Comparison of ENCODE assay signal across 12 cellular contexts in the genomic region with DNA sequence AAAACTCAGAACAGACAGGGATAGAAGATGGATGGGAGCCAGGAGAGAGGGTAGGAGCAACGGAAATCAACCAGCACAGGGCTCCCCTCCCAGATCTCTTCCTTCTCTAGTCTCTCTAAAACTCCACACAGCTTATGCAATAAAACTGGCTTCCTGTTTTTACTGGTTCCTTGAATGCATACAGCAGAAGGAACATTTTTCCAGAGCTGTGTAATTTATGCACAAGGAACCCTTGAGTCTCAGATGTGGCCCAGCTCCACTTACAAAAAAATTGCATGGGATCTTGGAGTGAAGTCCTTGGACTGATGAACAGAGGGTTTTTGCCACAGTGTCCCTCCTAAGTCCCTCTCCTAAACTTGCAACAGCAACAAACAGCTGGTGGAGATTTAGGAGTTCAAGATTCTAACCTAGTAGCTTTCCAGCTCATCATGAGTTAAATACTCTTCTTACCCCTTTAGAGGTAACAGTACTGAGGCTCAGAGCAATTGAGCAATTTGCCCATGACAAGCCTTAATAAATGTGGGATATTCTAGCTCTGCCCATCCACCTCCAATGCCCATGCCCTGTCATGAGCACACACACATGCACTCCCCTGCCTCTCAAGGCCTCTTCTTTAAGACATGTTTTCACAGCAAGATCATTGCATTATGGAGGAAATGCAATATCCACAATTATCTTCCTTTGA. TPM values are rescaled to one million over a fixed set of nuclear protein-coding genes. Genes with fewer than 3 reads are reported as not detected.
DNase-seq lines count a peak whose midpoint lies in the region; ATAC-seq and TF ChIP-seq lines count a peak whose summit lies in the region.
"Had no signal": no experiment of that assay in that cellular context is flagged by ENCODE, and none has a peak within 500 bp of the region (broad histone marks: within the 10 kb centered on the region; RNA-seq: fewer than 3 reads in every experiment).

No MANE protein-coding gene starts in this region.

- H3K9ac ChIP-seq in fibroblast of lung (ENCODE audit: insufficient read depth, low read length) (no peak overlapping the region), rectal smooth muscle tissue (ENCODE audit: low read length) (no peak overlapping the region)

- no peak overlapping the region for H2AFZ ChIP-seq in fibroblast of lung (ENCODE audit: low read length)

- H3K4me3 ChIP-seq in fibroblast of lung (replicated peaks in 1 of 4; ENCODE audit: control extremely low read depth in 1 of 4, insufficient read depth in 1 of 4, low read depth in 3 of 4, low read length in 4 of 4) (no peak overlapping the region), rectal smooth muscle tissue (ENCODE audit: low read length) (no peak overlapping the region)
- H3K4me3 ChIP-seq: body of pancreas had no signal

- peak overlapping the region; percentile 51 for H3K27ac ChIP-seq in fibroblast of lung (ENCODE audit: insufficient read depth, low read length)
- peak overlapping the region; percentile 35 for H3K27ac ChIP-seq in rectal smooth muscle tissue (ENCODE audit: low read depth, low read length)
- H3K27ac ChIP-seq: body of pancreas had no signal

- DNase-seq in ELR (ENCODE audit: low read depth) (peak; percentile 25), RPMI7951 (ENCODE audit: low read depth) (peak; percentile 46), fibroblast of lung (ENCODE audit: low read depth in 2 of 2) (peak; percentile 55 to 62), LoVo (ENCODE audit: low spot score) (no peak), T-helper 2 cell (no peak), NCI-H187 (lab: John Stamatoyannopoulos, UW) (no peak)
- DNase-seq: COR-L47, small intestine had no signal

- H3K4me2 ChIP-seq in fibroblast of lung (ENCODE audit: extremely low read depth, insufficient read depth, low read length), result peak overlapping the region; percentile 67

- H3K36me3 ChIP-seq in fibroblast of lung (ENCODE audit: control insufficient read depth, insufficient read depth, low read length) (no peaks in the 10 kb centered on the region), rectal smooth muscle tissue (ENCODE audit: control insufficient read depth, insufficient read depth, low read length) (no peaks in the 10 kb centered on the region)

- ATAC-seq in GM19351 (IDR thresholded peaks at IDR 0.05; ENCODE audit: unreplicated experiment), result no peak

- no peaks in the 10 kb centered on the region for H4K20me1 ChIP-seq in fibroblast of lung (ENCODE audit: control insufficient read depth, extremely low read depth, insufficient read depth, low read length)

- peaks cover 27% of the 10 kb centered on the region for H3K4me1 ChIP-seq in fibroblast of lung (ENCODE audit: control insufficient read depth, extremely low read depth, insufficient read depth, low read length)
- peaks cover 18% of the 10 kb centered on the region for H3K4me1 ChIP-seq in rectal smooth muscle tissue (ENCODE audit: control insufficient read depth, insufficient read depth, low read length)
- H3K4me1 ChIP-seq: body of pancreas had no signal

- H3K79me2 ChIP-seq in fibroblast of lung (ENCODE audit: control insufficient read depth, insufficient read depth, low read length), result no peaks in the 10 kb centered on the region

- no peaks in the 10 kb centered on the region for H3K27me3 ChIP-seq in fibroblast of lung (ENCODE audit: control insufficient read depth, insufficient read depth, low read length)
- H3K27me3 ChIP-seq in rectal smooth muscle tissue (ENCODE audit: control insufficient read depth, insufficient read depth, low read length), result no peaks in the 10 kb centered on the region
- H3K27me3 ChIP-seq: body of pancreas had no signal

- TF ChIP-seq CTCF in fibroblast of lung (conservative IDR thresholded peaks at IDR 0.05 in 1 of 2, IDR thresholded peaks at IDR 0.05 in 1 of 2; ENCODE audit: low read depth in 1 of 2, low read length in 2 of 2), result no peak

- no peaks in the 10 kb centered on the region for H3K9me3 ChIP-seq in fibroblast of lung (ENCODE audit: control insufficient read depth, insufficient read depth, low read depth, low read length)
- H3K9me3 ChIP-seq: body of pancreas had no signal

RNA-seq across cellular contexts. Expression of a gene that starts 18.4 kb away (rescaled TPM):
- total RNA-seq in RPMI7951 (2014; rRNA removed; shearing (Covaris generic)), result 17.7 and 21.1 TPM in 2 replicates
- 26.5 and 30.9 TPM in 2 replicates for total RNA-seq in fibroblast of lung
- polyA plus RNA-seq in fibroblast of lung, result 36.0 and 41.6 TPM in 2 replicates
- 27.1 and 31.7 TPM in 2 replicates for polyA plus RNA-seq in fibroblast of lung (2012)
- polyA minus RNA-seq in fibroblast of lung (ENCODE audit: low replicate concordance), result 5.2 and 19.6 TPM in 2 replicates
- polyA plus RNA-seq: IgD-negative memory B cell had no signal

RNA-seq across cellular contexts. Expression of a gene that starts 23.5 kb away (rescaled TPM):
- not detected in 2 replicates for total RNA-seq in RPMI7951 (2014; rRNA removed; shearing (Covaris generic))
- total RNA-seq in fibroblast of lung, result 1.5 and 3.0 TPM in 2 replicates
- polyA plus RNA-seq in fibroblast of lung, result 2.8 and 4.9 TPM in 2 replicates
- 0.77 and 2.7 TPM in 2 replicates for polyA plus RNA-seq in fibroblast of lung (2012)
- polyA minus RNA-seq in fibroblast of lung (ENCODE audit: low replicate concordance), result 0.75 TPM in 1 of 2 replicates, not detected in the other
- polyA plus RNA-seq: IgD-negative memory B cell had no signal

Comparison
In these comparisons a context has a peak if more than half of its experiments do, and no peak if none do; other contexts are left out.
1. DNase-seq: peak in ELR (single experiment), RPMI7951 (single experiment) and fibroblast of lung (2 of 2); none in LoVo (single experiment), T-helper 2 cell (0 of 5) and NCI-H187 (0 of 2).